Comparison of ENCODE assay signal across 9 cellular contexts in the genomic region with DNA sequence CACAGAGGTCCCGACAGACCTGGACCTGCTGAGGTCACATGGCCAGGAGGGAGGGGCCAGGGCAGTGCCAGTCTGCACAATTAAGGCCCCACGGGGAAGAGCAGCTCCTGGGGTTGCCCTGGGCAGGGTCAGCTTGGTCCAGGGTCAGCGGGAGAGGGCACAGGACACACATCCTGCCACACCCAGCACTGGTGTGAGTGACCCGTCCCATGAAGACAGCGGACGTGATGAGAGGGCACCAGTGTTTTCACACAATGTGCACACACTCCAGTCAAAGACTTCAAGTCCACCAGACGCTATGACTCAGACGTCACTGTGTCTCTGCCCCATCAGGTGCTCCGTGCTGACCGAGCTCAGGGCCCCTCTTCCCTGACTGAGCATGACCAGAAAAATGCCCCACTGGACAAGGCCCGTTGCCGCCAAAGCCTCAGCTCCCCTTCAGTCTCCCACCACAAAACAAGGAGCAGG. TPM values are rescaled to one million over a fixed set of nuclear protein-coding genes. Genes with fewer than 3 reads are reported as not detected.
A peak's percentile ranks its signal among the peaks of the same experiment; 100 is the strongest.
DNase-seq lines count a peak whose midpoint lies in the region; ATAC-seq and TF ChIP-seq lines count a peak whose summit lies in the region.
"Had no signal": no experiment of that assay in that cellular context is flagged by ENCODE, and none has a peak within 500 bp of the region (broad histone marks: within the 10 kb centered on the region; RNA-seq: fewer than 3 reads in every experiment).

No MANE protein-coding gene starts in this region.

- H3K27ac ChIP-seq in adrenal gland (peak overlapping the region in 3 of 5 donors; percentile 54 to 90 (median 86)), thymus (ENCODE audit: low read depth) (peak overlapping the region; percentile 21)

- TF ChIP-seq CTCF in adrenal gland (IDR thresholded peaks at IDR 0.05): no peak

- H3K9me3 ChIP-seq in adrenal gland (replicated peaks in 1 of 3) (no peaks in the 10 kb centered on the region), thymus (ENCODE audit: control insufficient read depth) (no peaks in the 10 kb centered on the region)

- H3K4me1 ChIP-seq in adrenal gland (replicated peaks in 1 of 2) (peaks cover 27 to 48% of the 10 kb centered on the region in 2 donors), thymus (ENCODE audit: control insufficient read depth, insufficient read depth, low read length) (peaks cover 9% of the 10 kb centered on the region)

- peak; percentile 40 for ATAC-seq in left colon
- no peak for ATAC-seq in HG02759 (IDR thresholded peaks at IDR 0.05; ENCODE audit: unreplicated experiment)
- no peak for ATAC-seq in HG03565 (IDR thresholded peaks at IDR 0.05; ENCODE audit: unreplicated experiment)

- H3K4me3 ChIP-seq in adrenal gland: no peak overlapping the region
- no peak overlapping the region for H3K4me3 ChIP-seq in thymus (ENCODE audit: low read length)

- H3K27me3 Mint-ChIP-seq in activated naive CD4-positive, alpha-beta T cell treated with anti-CD3 and anti-CD28 coated beads, Interleukin-2, amount 10 ng/mL, durations not matched to agents 7 days and 5 days: peaks cover 3% of the 10 kb centered on the region

- WGBS in adrenal gland, 4 donors: 30 to 41% (median 36%) methylated on average over 10 to 12 of the region's 12 CpGs; no CpG with 5 or more reads in 1 of the 4 donors
- 87% methylated on average over 12 of the region's 12 CpGs for WGBS in thymus

- peak in 1 of 2 donors; percentile 40 for TF ChIP-seq POLR2A in adrenal gland (IDR thresholded peaks at IDR 0.05)

- H3K36me3 Mint-ChIP-seq in activated naive CD4-positive, alpha-beta T cell treated with anti-CD3 and anti-CD28 coated beads, Interleukin-2, amount 10 ng/mL, durations not matched to agents 7 days and 5 days: peaks cover 17% of the 10 kb centered on the region

- peaks cover 0 to 26% of the 10 kb centered on the region in 2 donors for H3K36me3 ChIP-seq in adrenal gland (replicated peaks in 1 of 2)
- H3K36me3 ChIP-seq in thymus (ENCODE audit: control insufficient read depth, insufficient read depth): peaks cover 54% of the 10 kb centered on the region

- H3K27me3 ChIP-seq in adrenal gland: no peaks in the 10 kb centered on the region
- no peaks in the 10 kb centered on the region for H3K27me3 ChIP-seq in thymus (ENCODE audit: control insufficient read depth, insufficient read depth)

- intact Hi-C loops in adrenal gland (cut with DNase I): no loop called here
- intact Hi-C loops in left colon (cut with DNase I, micrococcal nuclease): no loop called here

- H3K9me3 Mint-ChIP-seq in activated naive CD4-positive, alpha-beta T cell treated with anti-CD3 and anti-CD28 coated beads, Interleukin-2, amount 10 ng/mL, durations not matched to agents 7 days and 5 days: no peaks in the 10 kb centered on the region

- no peak for DNase-seq in activated naive CD4-positive, alpha-beta T cell treated with anti-CD3 and anti-CD28 coated beads, Interleukin-2, amount 10 ng/mL, durations not matched to agents 7 days and 5 days
- DNase-seq in activated naive CD4-positive, alpha-beta T cell (lab: John Stamatoyannopoulos, UW): no peak
- DNase-seq in adrenal gland (peak in 5 of 7 donors; percentile 59 to 87 (median 74)), left colon (peak; percentile 52 to 70)
- no peak for DNase-seq in activated CD4-positive, alpha-beta T cell treated with anti-CD3 and anti-CD28 coated beads for 1 hour

- H3K27ac Mint-ChIP-seq in activated naive CD4-positive, alpha-beta T cell treated with anti-CD3 and anti-CD28 coated beads, Interleukin-2, amount 10 ng/mL, durations not matched to agents 7 days and 5 days: peak overlapping the region; percentile 45

- CTCF ChIA-PET in activated naive CD4-positive, alpha-beta T cell treated with anti-CD3 and anti-CD28 coated beads, Interleukin-2, amount 10 ng/mL, durations not matched to agents 7 days and 5 days (lab: Charles Lee): interaction anchor here (1.1 kb wide), 1 partner anchor 12 kb away, joined by 4 read pairs; no protein-coding TSS in a partner anchor

- H3K4me1 Mint-ChIP-seq in activated naive CD4-positive, alpha-beta T cell treated with anti-CD3 and anti-CD28 coated beads, Interleukin-2, amount 10 ng/mL, durations not matched to agents 7 days and 5 days: peaks cover 33% of the 10 kb centered on the region

- no peak overlapping the region for H3K4me3 Mint-ChIP-seq in activated naive CD4-positive, alpha-beta T cell treated with anti-CD3 and anti-CD28 coated beads, Interleukin-2, amount 10 ng/mL, durations not matched to agents 7 days and 5 days

RNA-seq across cellular contexts. Expression of a gene that starts 4.2 kb away (rescaled TPM):
- total RNA-seq in adrenal gland: 100 to 1,000 TPM; 126 to 308 (median 202) TPM
- 100 to 1,000 TPM in 2 of 3 donors, 10 to 100 TPM in 1; 79.4 to 743 (median 370) TPM for polyA plus RNA-seq in adrenal gland
- total RNA-seq in left colon: 100 to 1,000 TPM; 185 to 224 TPM
- 359 TPM for polyA plus RNA-seq in thymus

RNA-seq across cellular contexts. Expression of a gene that starts 4.6 kb away (rescaled TPM):
- total RNA-seq in adrenal gland (not detected), left colon (not detected)
- polyA plus RNA-seq in adrenal gland (not detected), thymus (not detected)
- total RNA-seq: subcutaneous adipose tissue had no signal

RNA-seq across cellular contexts. Expression of a gene that starts 9.7 kb away (rescaled TPM):
- 10 to 100 TPM; 24.2 to 64.9 (median 42.7) TPM for total RNA-seq in adrenal gland
- 10 to 100 TPM; 11.2 to 60.8 (median 52.5) TPM for polyA plus RNA-seq in adrenal gland
- total RNA-seq in left colon: 100 to 1,000 TPM in 1 of 2 donors, 10 to 100 TPM in 1; 76.6 to 106 TPM
- polyA plus RNA-seq in thymus: 127 TPM

RNA-seq across cellular contexts. Expression of a gene that starts 16.5 kb away (rescaled TPM):
- under 1 TPM in 3 of 8 donors, not detected in 5; 0.08 to 0.18 (median 0.14) TPM for total RNA-seq in adrenal gland
- polyA plus RNA-seq in adrenal gland: under 1 TPM in 1 of 3 donors, not detected in 2; 0.24 TPM
- not detected for total RNA-seq in left colon
- polyA plus RNA-seq in thymus: 0.09 TPM
- total RNA-seq: subcutaneous adipose tissue had no signal

RNA-seq across cellular contexts. Expression of a gene that starts 23.2 kb away (rescaled TPM):
- total RNA-seq in adrenal gland (10 to 100 TPM in 7 of 8 donors, 1 to 10 TPM in 1; 8.8 to 23.2 (median 18.8) TPM), left colon (10 to 100 TPM; 23.3 to 35.1 TPM)
- polyA plus RNA-seq in adrenal gland (100 to 1,000 TPM in 1 of 3 donors, 10 to 100 TPM in 1, 1 to 10 TPM in 1; 2.1 to 109 (median 28.7) TPM), thymus (315 TPM)

Comparison
In these comparisons a context has a peak if more than half of its experiments do, and no peak if none do; other contexts are left out.
1. DNase-seq: peak in adrenal gland (5 of 7) and left colon (2 of 2); none in activated naive CD4-positive, alpha-beta T cell treated with anti-CD3 and anti-CD28 coated beads, Interleukin-2, amount 10 ng/mL, durations not matched to agents 7 days and 5 days (single experiment), activated naive CD4-positive, alpha-beta T cell (0 of 4) and activated CD4-positive, alpha-beta T cell treated with anti-CD3 and anti-CD28 coated beads for 1 hour (single experiment).